In the genomic region with DNA sequence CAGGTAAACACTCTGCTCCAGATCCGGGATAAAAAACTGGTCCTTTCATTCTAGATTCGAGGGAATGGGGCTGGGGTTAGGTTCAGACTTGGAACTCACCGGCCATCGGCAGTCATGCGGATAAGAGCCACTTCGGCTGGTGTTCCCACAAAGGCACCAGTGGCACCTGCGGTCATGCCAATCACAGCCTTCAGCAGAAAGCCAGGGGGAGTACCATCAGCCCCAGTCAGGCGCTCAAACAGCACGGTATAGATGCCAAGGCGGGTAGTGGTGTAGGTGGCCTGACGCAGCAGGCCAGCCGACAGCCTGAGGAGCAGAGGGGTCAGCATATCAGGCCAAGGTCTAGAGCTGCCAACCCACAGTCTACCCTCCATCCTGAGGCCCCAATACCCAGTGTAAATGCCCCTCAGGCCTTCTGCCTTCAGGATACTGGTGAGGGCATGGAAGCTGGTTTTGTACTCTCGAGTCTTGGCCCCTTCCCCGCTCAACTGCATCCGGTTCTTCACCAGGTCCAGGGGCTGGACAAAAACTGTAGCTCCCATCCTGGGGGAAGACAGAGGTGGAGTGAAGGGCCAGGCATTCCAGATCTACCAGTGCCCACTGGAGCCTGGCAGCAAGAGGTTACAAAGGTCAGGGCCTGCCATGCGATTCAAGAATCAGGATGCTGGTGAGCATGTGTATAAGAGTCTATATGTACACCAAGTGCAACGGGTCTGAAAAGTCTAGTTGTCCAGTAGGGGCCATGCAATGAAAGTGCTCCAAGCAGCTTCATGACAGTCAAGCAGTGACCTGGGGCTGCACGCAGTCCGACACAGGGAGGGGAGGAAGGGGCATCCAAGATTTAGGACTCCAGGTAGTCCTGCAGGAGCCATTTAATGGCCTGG, we compare ENCODE assay signal across 6 cellular contexts.
A peak's percentile ranks its signal among the peaks of the same experiment; 100 is the strongest.
DNase-seq lines count a peak whose midpoint lies in the region; ATAC-seq and TF ChIP-seq lines count a peak whose summit lies in the region.

No MANE protein-coding gene starts in this region.

- peak overlapping the region; percentile 85 for H3K27ac ChIP-seq in tibial artery

- peak overlapping the region; percentile 88 for H3K4me3 Mint-ChIP-seq in stimulated activated naive CD8-positive, alpha-beta T cell treated with anti-CD3 and anti-CD28 coated beads, Interleukin-15, Interleukin-2, amounts not matched to agents 100 ng/mL and 50 ng/mL, for 24 hours

- intact Hi-C loops in tibial artery (cut with DNase I; ENCODE audit: low total_unique reads): loop anchor here (5.0 kb wide), 1 partner anchor 43 kb away; no protein-coding TSS in a partner anchor

- no peaks in the 10 kb centered on the region for H3K27me3 ChIP-seq in tibial artery

- ATAC-seq in stimulated activated naive CD8-positive, alpha-beta T cell treated with anti-CD3 and anti-CD28 coated beads, Interleukin-15, Interleukin-2, amounts not matched to agents 100 U/mL and 50 U/mL, for 24 hours: no peak

- no peak for TF ChIP-seq CTCF in foreskin fibroblast (IDR thresholded peaks at IDR 0.05; ENCODE audit: low read depth, low read length)
- no peak for TF ChIP-seq CTCF in tibial artery (IDR thresholded peaks at IDR 0.05)

- DNase-seq in stimulated activated naive CD8-positive, alpha-beta T cell treated with anti-CD3 and anti-CD28 coated beads, Interleukin-15, Interleukin-2, amounts not matched to agents 100 U/mL and 50 U/mL, for 24 hours: no peak
- DNase-seq in foreskin fibroblast (no peak), tibial artery (no peak), SW480 (ENCODE audit: low spot score) (no peak), COR-L47 (lab: John Stamatoyannopoulos, UW) (no peak)

- H3K36me3 ChIP-seq in tibial artery: peaks cover 31 to 52% (median 34%) of the 10 kb centered on the region in 3 donors

- H3K9me3 ChIP-seq in tibial artery: no peaks in the 10 kb centered on the region

- peaks cover 45% of the 10 kb centered on the region for H3K4me1 Mint-ChIP-seq in stimulated activated naive CD8-positive, alpha-beta T cell treated with anti-CD3 and anti-CD28 coated beads, Interleukin-15, Interleukin-2, amounts not matched to agents 100 ng/mL and 50 ng/mL, for 24 hours (ENCODE audit: low read depth)

- peaks cover 47% of the 10 kb centered on the region for H3K36me3 Mint-ChIP-seq in stimulated activated naive CD8-positive, alpha-beta T cell treated with anti-CD3 and anti-CD28 coated beads, Interleukin-15, Interleukin-2, amounts not matched to agents 100 ng/mL and 50 ng/mL, for 24 hours (ENCODE audit: low read depth)

- H3K27ac Mint-ChIP-seq in stimulated activated naive CD8-positive, alpha-beta T cell treated with anti-CD3 and anti-CD28 coated beads, Interleukin-15, Interleukin-2, amounts not matched to agents 100 ng/mL and 50 ng/mL, for 24 hours: peak overlapping the region; percentile 92

- H3K4me3 ChIP-seq in foreskin fibroblast (ENCODE audit: low read depth in 1 of 2, low read length in 2 of 2) (peak overlapping the region; percentile 79 to 99), tibial artery (peak overlapping the region; percentile 83 to 91)

- no peaks in the 10 kb centered on the region for H3K27me3 Mint-ChIP-seq in stimulated activated naive CD8-positive, alpha-beta T cell treated with anti-CD3 and anti-CD28 coated beads, Interleukin-15, Interleukin-2, amounts not matched to agents 100 ng/mL and 50 ng/mL, for 24 hours

- peaks cover 4 to 50% (median 34%) of the 10 kb centered on the region in 4 donors for H3K4me1 ChIP-seq in tibial artery

- H3K9me3 Mint-ChIP-seq in stimulated activated naive CD8-positive, alpha-beta T cell treated with anti-CD3 and anti-CD28 coated beads, Interleukin-15, Interleukin-2, amounts not matched to agents 100 ng/mL and 50 ng/mL, for 24 hours: no peaks in the 10 kb centered on the region
